In genomic region chr14:25431211-25432076, GRCh38 we compare ENCODE assay signal across 12 cellular contexts.
DNase-seq lines count a peak whose midpoint lies in the region; ATAC-seq and TF ChIP-seq lines count a peak whose summit lies in the region.
"Had no signal": no experiment of that assay in that cellular context is flagged by ENCODE, and none has a peak within 500 bp of the region (broad histone marks: within the 10 kb centered on the region; RNA-seq: fewer than 3 reads in every experiment).

No MANE protein-coding gene starts in this region.

- TF ChIP-seq EP300 in SK-N-SH (IDR thresholded peaks at IDR 0.05; ENCODE audit: borderline replicate concordance in 1 of 2, low read depth in 1 of 2, low read length in 1 of 2) = no peak

- H3K9me3 ChIP-seq in SK-N-SH (no peaks in the 10 kb centered on the region), endodermal cell (ENCODE audit: control insufficient read depth, low read length) (no peaks in the 10 kb centered on the region), smooth muscle cell (replicated peaks; ENCODE audit: low read depth) (no peaks in the 10 kb centered on the region)
- H3K9me3 ChIP-seq in CD4-positive, alpha-beta memory T cell (ENCODE audit: control insufficient read depth in 1 of 2, low read length in 2 of 2) = no peaks in the 10 kb centered on the region
- H3K9me3 ChIP-seq: mucosa of descending colon had no signal

- POLR2A ChIA-PET in SK-N-SH (lab: Yijun Ruan, JAX) = no interaction called here
- POLR2A ChIA-PET in CD4-positive, alpha-beta memory T cell (lab: Charles Lee; ENCODE audit: partially characterized antibody) = no interaction called here

- no peak overlapping the region; a peak in 1 of 4 replicates for H3K4me3 ChIP-seq in SK-N-SH (ENCODE audit: low read depth in 2 of 2, low read length in 1 of 2)
- no peak overlapping the region for H3K4me3 ChIP-seq in endodermal cell (ENCODE audit: low read length)
- H3K4me3 ChIP-seq in smooth muscle cell = no peak overlapping the region
- no peak overlapping the region for H3K4me3 ChIP-seq in CD4-positive, alpha-beta memory T cell (ENCODE audit: low read length in 2 of 2)
- H3K4me3 ChIP-seq: BLaER1 treated with 17β-estradiol and CSF1 and Interleukin-3, amounts not matched to agents 10 nM and 100 nM; mucosa of descending colon had no signal

- H3K9ac ChIP-seq in SK-N-SH (no peak overlapping the region), endodermal cell (ENCODE audit: extremely low read depth, low read length, poor library complexity, severe bottlenecking) (no peak overlapping the region), smooth muscle cell (ENCODE audit: low read depth) (no peak overlapping the region)
- H3K9ac ChIP-seq: BLaER1 treated with 17β-estradiol and CSF1 and Interleukin-3, amounts not matched to agents 10 nM and 100 nM had no signal

- H3K9me3 Mint-ChIP-seq in endodermal cell = peaks cover 14% of the 10 kb centered on the region
- H3K9me3 Mint-ChIP-seq in CD4-positive, alpha-beta memory T cell = peaks cover 0 to 29% (median 11%) of the 10 kb centered on the region in 8 donors

- H3K27me3 Mint-ChIP-seq in endodermal cell (ENCODE audit: insufficient read depth) = no peaks in the 10 kb centered on the region
- H3K27me3 Mint-ChIP-seq in CD4-positive, alpha-beta memory T cell = no peaks in the 10 kb centered on the region

- H3K4me2 ChIP-seq in SK-N-SH (no peak overlapping the region), smooth muscle cell (no peak overlapping the region)
- H3K4me2 ChIP-seq: BLaER1 treated with 17β-estradiol and CSF1 and Interleukin-3, amounts not matched to agents 10 nM and 100 nM had no signal

- H3K4me3 Mint-ChIP-seq in endodermal cell = no peak overlapping the region
- H3K4me3 Mint-ChIP-seq in CD4-positive, alpha-beta memory T cell = no peak overlapping the region
- H3K4me3 Mint-ChIP-seq: activated T-cell treated with anti-CD3 and anti-CD28 coated beads, Interleukin-2, amount 50 U/mL, for 72 hours had no signal

- DNase-seq in SK-N-SH (peak; percentile 15), NCI-H748 (lab: John Stamatoyannopoulos, UW; ENCODE audit: unreplicated experiment) (peak; percentile 76), endodermal cell (peak; percentile 89), smooth muscle cell (lab: John Stamatoyannopoulos, UW; ENCODE audit: unreplicated experiment) (no peak), germinal center (ENCODE audit: low spot score) (no peak), A172 (ENCODE audit: low spot score) (no peak)
- DNase-seq in CD4-positive, alpha-beta memory T cell = no peak
- DNase-seq: activated T-cell treated with anti-CD3 and anti-CD28 coated beads, Interleukin-2, amount 50 U/mL, for 72 hours; effector CD8-positive, alpha-beta T cell had no signal

- no peaks in the 10 kb centered on the region for H3K4me1 Mint-ChIP-seq in endodermal cell
- H3K4me1 Mint-ChIP-seq in CD4-positive, alpha-beta memory T cell = no peaks in the 10 kb centered on the region

- H3K79me2 ChIP-seq in SK-N-SH (ENCODE audit: insufficient read depth) (no peaks in the 10 kb centered on the region), smooth muscle cell (ENCODE audit: low read depth) (no peaks in the 10 kb centered on the region)

- no peaks in the 10 kb centered on the region for H3K9me2 ChIP-seq in SK-N-SH

- CTCF ChIA-PET in SK-N-SH (lab: Yijun Ruan, JAX) = interaction anchor here (0.7 to 2.5 kb wide), 9 partner anchors 10 to 108 kb away, joined by 3 to 22 read pairs (median 3); no protein-coding TSS in a partner anchor
- CTCF ChIA-PET in CD4-positive, alpha-beta memory T cell (lab: Charles Lee; ENCODE audit: partially characterized antibody) = no interaction called here

- H4K20me1 ChIP-seq in SK-N-SH (ENCODE audit: insufficient read depth) (no peaks in the 10 kb centered on the region), smooth muscle cell (ENCODE audit: low read depth) (no peaks in the 10 kb centered on the region)
- H4K20me1 ChIP-seq: BLaER1 treated with 17β-estradiol and CSF1 and Interleukin-3, amounts not matched to agents 10 nM and 100 nM had no signal

- H3K36me3 ChIP-seq in SK-N-SH (replicated peaks in 1 of 2; ENCODE audit: control insufficient read depth in 1 of 2, insufficient read depth in 2 of 2, low read length in 1 of 2) = no peaks in the 10 kb centered on the region
- no peaks in the 10 kb centered on the region for H3K36me3 ChIP-seq in endodermal cell (ENCODE audit: control insufficient read depth, insufficient read depth, low read length)
- no peaks in the 10 kb centered on the region for H3K36me3 ChIP-seq in smooth muscle cell (ENCODE audit: low read depth)
- H3K36me3 ChIP-seq in CD4-positive, alpha-beta memory T cell (ENCODE audit: insufficient read depth, low read length) = no peaks in the 10 kb centered on the region
- H3K36me3 ChIP-seq: BLaER1 treated with 17β-estradiol and CSF1 and Interleukin-3, amounts not matched to agents 10 nM and 100 nM had no signal

- H3K27ac Mint-ChIP-seq in endodermal cell = no peak overlapping the region
- H3K27ac Mint-ChIP-seq in CD4-positive, alpha-beta memory T cell = no peak overlapping the region
- H3K27ac Mint-ChIP-seq: activated T-cell treated with anti-CD3 and anti-CD28 coated beads, Interleukin-2, amount 50 U/mL, for 72 hours had no signal

- H3F3A ChIP-seq in SK-N-SH (replicated peaks; ENCODE audit: insufficient read depth) (no peaks in the 10 kb centered on the region), smooth muscle cell (ENCODE audit: low read depth) (no peaks in the 10 kb centered on the region)

- H3K27ac ChIP-seq in SK-N-SH (ENCODE audit: low read depth in 2 of 2, low read length in 1 of 2) (no peak overlapping the region), endodermal cell (ENCODE audit: low read depth, low read length) (no peak overlapping the region), smooth muscle cell (ENCODE audit: low read depth) (no peak overlapping the region)
- no peak overlapping the region for H3K27ac ChIP-seq in CD4-positive, alpha-beta memory T cell (ENCODE audit: low read depth, low read length)
- H3K27ac ChIP-seq: BLaER1 treated with 17β-estradiol and CSF1 and Interleukin-3, amounts not matched to agents 10 nM and 100 nM had no signal

- no peak for ATAC-seq in SK-N-SH treated with all-trans-retinoic acid at 6 μM for 48 hours
- ATAC-seq: activated T-cell treated with anti-CD3 and anti-CD28 coated beads, Interleukin-2, amount 50 U/mL, for 72 hours; mucosa of descending colon had no signal

- intact Hi-C loops in CD4-positive, alpha-beta memory T cell (cut with micrococcal nuclease) = no loop called here

- 15% methylated on average over 21 of the region's 21 CpGs for WGBS in SK-N-SH (ENCODE audit: low lambda C conversion rate)
- WGBS in endodermal cell (ENCODE audit: insufficient coverage in 1 of 2, insufficient read length in 1 of 2), 2 experiments = 85 to 90% methylated on average over 19 to 21 of the region's 21 CpGs
- 81% methylated on average over 21 of the region's 21 CpGs for WGBS in smooth muscle cell (ENCODE audit: low lambda C conversion rate)

- peak; percentile 48 for TF ChIP-seq CTCF in SK-N-SH (IDR thresholded peaks at IDR 0.05)
- peak; percentile 89 for TF ChIP-seq CTCF in endodermal cell (conservative IDR thresholded peaks at IDR 0.05)
- TF ChIP-seq CTCF in smooth muscle cell (IDR thresholded peaks at IDR 0.05; ENCODE audit: borderline replicate concordance, insufficient read depth, poor library complexity, severe bottlenecking) = peak; percentile 35

- H3K36me3 Mint-ChIP-seq in endodermal cell (ENCODE audit: low read depth) = no peaks in the 10 kb centered on the region
- H3K36me3 Mint-ChIP-seq in CD4-positive, alpha-beta memory T cell = no peaks in the 10 kb centered on the region

- H2AFZ ChIP-seq in SK-N-SH (ENCODE audit: low read depth) = no peak overlapping the region
- H2AFZ ChIP-seq in smooth muscle cell (ENCODE audit: low read depth) = no peak overlapping the region

- H3K27me3 ChIP-seq in SK-N-SH (ENCODE audit: insufficient read depth) (no peaks in the 10 kb centered on the region; the same call in 1 of the 2 replicates), endodermal cell (ENCODE audit: control insufficient read depth, insufficient read depth, low read length, poor library complexity, severe bottlenecking) (no peaks in the 10 kb centered on the region), smooth muscle cell (ENCODE audit: low read depth) (no peaks in the 10 kb centered on the region)
- no peaks in the 10 kb centered on the region for H3K27me3 ChIP-seq in CD4-positive, alpha-beta memory T cell (ENCODE audit: insufficient read depth, low read length)
- H3K27me3 ChIP-seq: BLaER1 treated with 17β-estradiol and CSF1 and Interleukin-3, amounts not matched to agents 10 nM and 100 nM had no signal

- H3K4me1 ChIP-seq in SK-N-SH (ENCODE audit: control insufficient read depth in 1 of 2, insufficient read depth in 2 of 2, low read depth in 1 of 2, low read length in 1 of 2) (no peaks in the 10 kb centered on the region), endodermal cell (ENCODE audit: control insufficient read depth, insufficient read depth, low read length) (no peaks in the 10 kb centered on the region), smooth muscle cell (ENCODE audit: low read depth) (no peaks in the 10 kb centered on the region)
- no peaks in the 10 kb centered on the region for H3K4me1 ChIP-seq in CD4-positive, alpha-beta memory T cell (ENCODE audit: insufficient read depth, low read length)
- H3K4me1 ChIP-seq: BLaER1 treated with 17β-estradiol and CSF1 and Interleukin-3, amounts not matched to agents 10 nM and 100 nM had no signal

- peak; percentile 45; the same call in 1 of the 2 replicates for TF ChIP-seq RAD21 in SK-N-SH (IDR thresholded peaks at IDR 0.05; ENCODE audit: low read length)

TF ChIP-seq in SK-N-SH, 30 proteins besides CTCF, POLR2A, EP300 and RAD21 (continues in another document):
- no peak for TF ChIP-seq SIN3A (IDR thresholded peaks at IDR 0.05; ENCODE audit: borderline replicate concordance, low read depth, low read length)
- TF ChIP-seq USF1 (IDR thresholded peaks at IDR 0.05; ENCODE audit: borderline replicate concordance, low read depth) = no peak

TF ChIP-seq in SK-N-SH treated with all-trans-retinoic acid at 6 μM for 48 hours, 23 proteins besides CTCF, POLR2A, EP300 and RAD21:
- TF ChIP-seq OSR1 (CRISPR knock-in tag; IDR thresholded peaks at IDR 0.05) (no peak), SNAI2 (CRISPR knock-in tag; IDR thresholded peaks at IDR 0.05) (no peak), ZNF70 (CRISPR knock-in tag; IDR thresholded peaks at IDR 0.05) (no peak)

Comparison
In these comparisons a context has a peak if more than half of its experiments do, and no peak if none do; other contexts are left out.
1. DNase-seq: peak in SK-N-SH (single experiment), NCI-H748 (single experiment) and endodermal cell (single experiment); none in smooth muscle cell (single experiment), CD4-positive, alpha-beta memory T cell (0 of 5), germinal center (single experiment) and A172 (single experiment).
2. CTCF ChIP-seq: peak in every context shown above with its lines; median percentile 89 in endodermal cell; 48 in SK-N-SH; 35 in smooth muscle cell.